7 cellular contexts compared by ENCODE assay signal in genomic region chr22:19143967-19144400, GRCh38. TPM values are rescaled to one million over a fixed set of nuclear protein-coding genes. Genes with fewer than 3 reads are reported as not detected.
A peak's percentile ranks its signal among the peaks of the same experiment; 100 is the strongest.
DNase-seq lines count a peak whose midpoint lies in the region; FAIRE-seq and TF ChIP-seq lines count a peak whose summit lies in the region.
"Had no signal": no experiment of that assay in that cellular context is flagged by ENCODE, and none has a peak within 500 bp of the region (broad histone marks: within the 10 kb centered on the region; RNA-seq: fewer than 3 reads in every experiment).

No MANE protein-coding gene starts in this region.

- H3K4me1 Mint-ChIP-seq in activated CD4-positive, alpha-beta T cell treated with anti-CD3 and anti-CD28 coated beads, Interleukin-2, amount 10 ng/mL, durations not matched to agents 7 days and 5 days = peaks cover 19% of the 10 kb centered on the region

- H3K9me1 ChIP-seq in keratinocyte (ENCODE audit: control insufficient read depth, extremely low read depth, insufficient read depth, low read length) = no peaks in the 10 kb centered on the region

- peaks cover 22% of the 10 kb centered on the region for H3K27me3 Mint-ChIP-seq in activated CD4-positive, alpha-beta T cell treated with anti-CD3 and anti-CD28 coated beads, Interleukin-2, amount 10 ng/mL, durations not matched to agents 7 days and 5 days

- DNase-seq in H7 = no peak
- peak; percentile 55 for DNase-seq in activated CD4-positive, alpha-beta T cell treated with anti-CD3 and anti-CD28 coated beads, Interleukin-2, amount 10 ng/mL, durations not matched to agents 7 days and 5 days
- no peak for DNase-seq in keratinocyte (ENCODE audit: low read depth, low spot score)
- no peak for DNase-seq in uterus
- DNase-seq in NCI-H2196 treated with DMSO at 0.1 percent for 48 hours (lab: John Stamatoyannopoulos, UW; ENCODE audit: unreplicated experiment) = no peak
- DNase-seq in mucosa of gallbladder (ENCODE audit: low spot score) = no peak

- H3K9ac ChIP-seq in keratinocyte (ENCODE audit: control insufficient read depth, extremely low read depth, insufficient read depth, low read length) = peak overlapping the region; percentile 81

- peak overlapping the region; percentile 97 for H3K27ac Mint-ChIP-seq in activated CD4-positive, alpha-beta T cell treated with anti-CD3 and anti-CD28 coated beads, Interleukin-2, amount 10 ng/mL, durations not matched to agents 7 days and 5 days

- dilution Hi-C loops in keratinocyte (cut with MboI; ENCODE audit: extremely low pct_ligation_motif_present, low sequenced_read_pairs) = no loop called here

- H4K20me1 ChIP-seq in keratinocyte (ENCODE audit: control insufficient read depth, extremely low read depth, insufficient read depth, low read length) = no peaks in the 10 kb centered on the region

- FAIRE-seq in keratinocyte (lab: Jason Lieb, UNC) = no peak

- peaks cover 14% of the 10 kb centered on the region for H3K36me3 Mint-ChIP-seq in activated CD4-positive, alpha-beta T cell treated with anti-CD3 and anti-CD28 coated beads, Interleukin-2, amount 10 ng/mL, durations not matched to agents 7 days and 5 days (ENCODE audit: low read depth)

- H3K4me3 ChIP-seq in H7 (ENCODE audit: insufficient read depth, low read depth, low read length) (peak overlapping the region; percentile 91), keratinocyte (ENCODE audit: control insufficient read depth in 2 of 3, extremely low read depth in 1 of 3, insufficient read depth in 2 of 3, low read depth in 1 of 3, low read length in 3 of 3) (peak overlapping the region; percentile 76 to 88 (median 86)), uterus (peak overlapping the region; percentile 69 to 71)

- no peaks in the 10 kb centered on the region for H3K9me3 ChIP-seq in keratinocyte (ENCODE audit: control insufficient read depth, low read depth, low read length)
- H3K9me3 ChIP-seq in uterus = no peaks in the 10 kb centered on the region

- H2AFZ ChIP-seq in keratinocyte (ENCODE audit: control insufficient read depth, low read length) = peak overlapping the region; percentile 85

- peak overlapping the region; percentile 72 for H3K4me2 ChIP-seq in keratinocyte (ENCODE audit: control insufficient read depth, extremely low read depth, insufficient read depth, low read depth, low read length)

- peaks cover 20% of the 10 kb centered on the region for H3K79me2 ChIP-seq in keratinocyte (ENCODE audit: control insufficient read depth, insufficient read depth, low read length)

- POLR2A ChIA-PET in activated CD4-positive, alpha-beta T cell treated with anti-CD3 and anti-CD28 coated beads, Interleukin-2, amount 10 ng/mL, durations not matched to agents 7 days and 5 days (lab: Charles Lee) = interaction anchor here (0.6 to 1.7 kb wide), 2 partner anchors 22 to 174 kb away, joined by 4 to 7 read pairs; partner anchors contain the start of gene DGCR2

- H3K36me3 ChIP-seq in H7 (replicated peaks; ENCODE audit: control insufficient read depth, insufficient read depth, low read length) (peaks cover 25% of the 10 kb centered on the region), keratinocyte (ENCODE audit: control insufficient read depth in 2 of 2, extremely low read depth in 1 of 2, insufficient read depth in 2 of 2, low read length in 2 of 2) (peaks cover 14 to 17% of the 10 kb centered on the region in 2 experiments), uterus (no peaks in the 10 kb centered on the region)

- H3K9me3 Mint-ChIP-seq in activated CD4-positive, alpha-beta T cell treated with anti-CD3 and anti-CD28 coated beads, Interleukin-2, amount 10 ng/mL, durations not matched to agents 7 days and 5 days = no peaks in the 10 kb centered on the region

- CTCF ChIA-PET in activated CD4-positive, alpha-beta T cell treated with anti-CD3 and anti-CD28 coated beads, Interleukin-2, amount 10 ng/mL, durations not matched to agents 7 days and 5 days (lab: Charles Lee) = interaction anchor here (0.5 to 2.5 kb wide), 14 partner anchors 10 to 486 kb away, joined by 3 to 10 read pairs (median 6); partner anchors contain the start of gene SLC25A1

- H3K27ac ChIP-seq in keratinocyte (ENCODE audit: control insufficient read depth, insufficient read depth, low read length) (peak overlapping the region; percentile 45), uterus (peak overlapping the region; percentile 64 to 87)

- H3K4me3 Mint-ChIP-seq in activated CD4-positive, alpha-beta T cell treated with anti-CD3 and anti-CD28 coated beads, Interleukin-2, amount 10 ng/mL, durations not matched to agents 7 days and 5 days = peak overlapping the region; percentile 99

- H3K27me3 ChIP-seq in H7 (ENCODE audit: control insufficient read depth, insufficient read depth, low read length) (peaks cover 28% of the 10 kb centered on the region), keratinocyte (ENCODE audit: control insufficient read depth, extremely low read depth, insufficient read depth, low read length) (peaks cover 15% of the 10 kb centered on the region), uterus (peaks cover 0 to 5% of the 10 kb centered on the region in 2 donors)

- TF ChIP-seq CTCF in keratinocyte (optimal IDR thresholded peaks at IDR 0.05 in 1 of 3, IDR thresholded peaks at IDR 0.05 in 1 of 3, conservative IDR thresholded peaks at IDR 0.05 in 1 of 3; ENCODE audit: extremely low read depth in 1 of 3, insufficient read depth in 2 of 3, low read length in 3 of 3) (no peak), uterus (IDR thresholded peaks at IDR 0.05) (no peak)

- intact Hi-C loops in uterus (cut with DNase I; ENCODE audit: low total_unique reads) = no loop called here

- peaks cover 6% of the 10 kb centered on the region for H3K4me1 ChIP-seq in keratinocyte (ENCODE audit: control insufficient read depth, extremely low read depth, insufficient read depth, low read length)
- H3K4me1 ChIP-seq in uterus = peaks cover 0 to 11% of the 10 kb centered on the region in 2 donors

- TF ChIP-seq POLR2A in uterus (IDR thresholded peaks at IDR 0.05) = no peak

RNA-seq across cellular contexts. Expression of gene ESS2, which starts 0.5 kb away (rescaled TPM):
- total RNA-seq in H7 (2014; rRNA removed; shearing (Covaris generic)) = 17.6 and 28.4 TPM in 2 replicates
- total RNA-seq in activated CD4-positive, alpha-beta T cell treated with anti-CD3 and anti-CD28 coated beads, Interleukin-2, amount 10 ng/mL, durations not matched to agents 7 days and 5 days = 10 to 100 TPM; 17.9 to 18.5 TPM
- polyA plus RNA-seq in keratinocyte = 10.0 to 16.5 TPM (median 10.7 TPM) in 3 replicates
- 8.0 TPM for polyA plus RNA-seq in keratinocyte (2011; ENCODE audit: low read depth)
- polyA plus RNA-seq in keratinocyte (2011; cell fraction: cytosol; rRNA removed) = 6.2 and 13.5 TPM in 2 replicates
- polyA plus RNA-seq in keratinocyte (2011; cell fraction: nucleus; rRNA removed) = 13.5 and 17.6 TPM in 2 replicates
- polyA plus RNA-seq in keratinocyte (2012; ENCODE audit: low replicate concordance) = 13.4 and 13.5 TPM in 2 replicates
- polyA minus RNA-seq in keratinocyte = 3.6 to 8.2 TPM (median 6.0 TPM) in 3 replicates
- polyA minus RNA-seq in keratinocyte (2011; cell fraction: cytosol; rRNA and poly(A)+ RNA removed) = 9.8 TPM
- polyA minus RNA-seq in keratinocyte (2011; cell fraction: nucleus; rRNA and poly(A)+ RNA removed) = 4.6 and 8.5 TPM in 2 replicates
- total RNA-seq in uterus = 10 to 100 TPM in 3 of 4 donors, 1 to 10 TPM in 1; 7.4 to 14.6 (median 12.3) TPM
- total RNA-seq in mucosa of gallbladder = 17.3 TPM

RNA-seq across cellular contexts. Expression of gene GSC2, which starts 6.1 kb away (rescaled TPM):
- total RNA-seq in H7 (2014; rRNA removed; shearing (Covaris generic)) = 0.78 TPM in 1 of 2 replicates, not detected in the other
- total RNA-seq in activated CD4-positive, alpha-beta T cell treated with anti-CD3 and anti-CD28 coated beads, Interleukin-2, amount 10 ng/mL, durations not matched to agents 7 days and 5 days = not detected
- not detected in 3 replicates for polyA plus RNA-seq in keratinocyte
- polyA plus RNA-seq in keratinocyte (2011; ENCODE audit: low read depth) = not detected
- not detected in 2 replicates for polyA plus RNA-seq in keratinocyte (2011; cell fraction: cytosol; rRNA removed)
- not detected in 2 replicates for polyA plus RNA-seq in keratinocyte (2011; cell fraction: nucleus; rRNA removed)
- not detected in 2 replicates for polyA plus RNA-seq in keratinocyte (2012; ENCODE audit: low replicate concordance)
- not detected in 3 replicates for polyA minus RNA-seq in keratinocyte
- not detected for polyA minus RNA-seq in keratinocyte (2011; cell fraction: cytosol; rRNA and poly(A)+ RNA removed)
- polyA minus RNA-seq in keratinocyte (2011; cell fraction: nucleus; rRNA and poly(A)+ RNA removed) = not detected in 2 replicates
- total RNA-seq in uterus (not detected), mucosa of gallbladder (not detected)
- total RNA-seq: dermis microvascular lymphatic vessel endothelial cell had no signal

RNA-seq across cellular contexts. Expression of gene TSSK2, which starts 12.9 kb away (rescaled TPM):
- not detected in 2 replicates for total RNA-seq in H7 (2014; rRNA removed; shearing (Covaris generic))
- total RNA-seq in activated CD4-positive, alpha-beta T cell treated with anti-CD3 and anti-CD28 coated beads, Interleukin-2, amount 10 ng/mL, durations not matched to agents 7 days and 5 days = not detected
- polyA plus RNA-seq in keratinocyte = not detected in 3 replicates
- not detected for polyA plus RNA-seq in keratinocyte (2011; ENCODE audit: low read depth)
- not detected in 2 replicates for polyA plus RNA-seq in keratinocyte (2011; cell fraction: cytosol; rRNA removed)
- polyA plus RNA-seq in keratinocyte (2011; cell fraction: nucleus; rRNA removed) = not detected in 2 replicates
- not detected in 2 replicates for polyA plus RNA-seq in keratinocyte (2012; ENCODE audit: low replicate concordance)
- not detected in 3 replicates for polyA minus RNA-seq in keratinocyte
- not detected for polyA minus RNA-seq in keratinocyte (2011; cell fraction: cytosol; rRNA and poly(A)+ RNA removed)
- not detected in 2 replicates for polyA minus RNA-seq in keratinocyte (2011; cell fraction: nucleus; rRNA and poly(A)+ RNA removed)
- total RNA-seq in uterus (under 1 TPM in 1 of 4 donors, not detected in 3; 0.30 TPM), mucosa of gallbladder (not detected)
- total RNA-seq: dermis microvascular lymphatic vessel endothelial cell had no signal

RNA-seq across cellular contexts. Expression of gene DGCR2, which starts 21.8 kb away (rescaled TPM):
- total RNA-seq in H7 (2014; rRNA removed; shearing (Covaris generic)) = 60.1 and 72.4 TPM in 2 replicates
- 10 to 100 TPM; 38.7 to 39.0 TPM for total RNA-seq in activated CD4-positive, alpha-beta T cell treated with anti-CD3 and anti-CD28 coated beads, Interleukin-2, amount 10 ng/mL, durations not matched to agents 7 days and 5 days
- 23.2 to 67.6 TPM (median 34.1 TPM) in 3 replicates for polyA plus RNA-seq in keratinocyte
- polyA plus RNA-seq in keratinocyte (2011; ENCODE audit: low read depth) = 16.6 TPM
- 24.9 and 27.7 TPM in 2 replicates for polyA plus RNA-seq in keratinocyte (2011; cell fraction: cytosol; rRNA removed)
- polyA plus RNA-seq in keratinocyte (2011; cell fraction: nucleus; rRNA removed) = 124 and 131 TPM in 2 replicates
- 49.5 and 56.8 TPM in 2 replicates for polyA plus RNA-seq in keratinocyte (2012; ENCODE audit: low replicate concordance)
- polyA minus RNA-seq in keratinocyte = 60.2 to 164 TPM (median 66.0 TPM) in 3 replicates
- polyA minus RNA-seq in keratinocyte (2011; cell fraction: cytosol; rRNA and poly(A)+ RNA removed) = 57.0 TPM
- polyA minus RNA-seq in keratinocyte (2011; cell fraction: nucleus; rRNA and poly(A)+ RNA removed) = 105 and 156 TPM in 2 replicates
- total RNA-seq in uterus = 10 to 100 TPM; 18.2 to 88.9 (median 47.6) TPM
- 104 TPM for total RNA-seq in mucosa of gallbladder

RNA-seq across cellular contexts. Expression of gene SLC25A1, which starts 34.6 kb away (rescaled TPM):
- 171 and 188 TPM in 2 replicates for total RNA-seq in H7 (2014; rRNA removed; shearing (Covaris generic))
- 10 to 100 TPM; 40.4 to 49.2 TPM for total RNA-seq in activated CD4-positive, alpha-beta T cell treated with anti-CD3 and anti-CD28 coated beads, Interleukin-2, amount 10 ng/mL, durations not matched to agents 7 days and 5 days
- 27.7 to 61.6 TPM (median 37.2 TPM) in 3 replicates for polyA plus RNA-seq in keratinocyte
- polyA plus RNA-seq in keratinocyte (2011; ENCODE audit: low read depth) = 11.9 TPM
- polyA plus RNA-seq in keratinocyte (2011; cell fraction: cytosol; rRNA removed) = 36.3 and 86.3 TPM in 2 replicates
- 35.0 and 40.1 TPM in 2 replicates for polyA plus RNA-seq in keratinocyte (2011; cell fraction: nucleus; rRNA removed)
- polyA plus RNA-seq in keratinocyte (2012; ENCODE audit: low replicate concordance) = 46.2 and 108 TPM in 2 replicates
- 41.3 to 114 TPM (median 57.3 TPM) in 3 replicates for polyA minus RNA-seq in keratinocyte
- 133 TPM for polyA minus RNA-seq in keratinocyte (2011; cell fraction: cytosol; rRNA and poly(A)+ RNA removed)
- 14.7 and 18.0 TPM in 2 replicates for polyA minus RNA-seq in keratinocyte (2011; cell fraction: nucleus; rRNA and poly(A)+ RNA removed)
- total RNA-seq in uterus (10 to 100 TPM in 3 of 4 donors, 1 to 10 TPM in 1; 4.7 to 42.7 (median 27.3) TPM), mucosa of gallbladder (130 TPM)
